Comparison of ENCODE assay signal across 8 cellular contexts in the genomic region with DNA sequence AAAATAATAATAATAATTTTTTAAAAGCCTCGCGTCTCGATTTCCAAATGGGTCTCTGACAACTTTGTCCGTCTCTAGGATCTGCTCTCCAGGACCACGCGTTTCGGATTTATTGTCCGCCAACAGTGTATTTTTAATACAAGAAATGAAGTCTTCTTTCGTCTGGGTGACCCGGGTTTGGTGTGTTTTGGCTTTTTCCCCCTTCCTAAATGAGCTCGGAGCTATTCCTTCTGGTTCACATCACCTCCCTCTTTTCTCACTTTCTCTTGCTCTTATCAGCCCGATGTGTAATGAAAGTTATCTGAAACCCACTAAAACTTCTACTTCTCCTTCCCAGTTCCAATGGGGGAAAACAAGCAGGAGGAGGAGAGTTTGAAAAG.
A peak's percentile ranks its signal among the peaks of the same experiment; 100 is the strongest.
DNase-seq lines count a peak whose midpoint lies in the region; ATAC-seq and TF ChIP-seq lines count a peak whose summit lies in the region.

No MANE protein-coding gene starts in this region.

- peak overlapping the region; percentile 64 for H4K91ac ChIP-seq in IMR-90 (ENCODE audit: insufficient read depth, low read depth, low read length)

- dilution Hi-C loops in IMR-90 (cut with HindIII; ENCODE audit: low sequenced_read_pairs, unreplicated experiment), result no loop called here

- no TSS peak for BruUV-seq in IMR-90 (replicated peaks; lab: Mats Ljungman, UMichigan)

- H2BK20ac ChIP-seq in IMR-90 (ENCODE audit: low read depth, low read length), result peak overlapping the region; percentile 51

- H3K9ac ChIP-seq in BLaER1 (no peak overlapping the region), IMR-90 (ENCODE audit: low read depth, low read length) (peak overlapping the region; percentile 98), mesendoderm (ENCODE audit: low read length) (peak overlapping the region; percentile 20)

- peak overlapping the region; percentile 75 to 98 for H4K8ac ChIP-seq in IMR-90 (ENCODE audit: low read depth in 2 of 2, low read length in 2 of 2)
- peak overlapping the region; percentile 97 for H4K8ac ChIP-seq in mesendoderm (ENCODE audit: low read depth, low read length)

- H3K27me3 ChIP-seq in BLaER1 (peaks cover 83% of the 10 kb centered on the region), IMR-90 (ENCODE audit: control insufficient read depth, insufficient read depth, low read length) (no peaks in the 10 kb centered on the region), mesendoderm (ENCODE audit: insufficient read depth, low read length, poor library complexity) (no peaks in the 10 kb centered on the region)

- in situ Hi-C loops in IMR-90 (cut with MboI; ENCODE audit: low sequenced_read_pairs), result no loop called here

- peaks cover 59% of the 10 kb centered on the region for H4K20me1 ChIP-seq in BLaER1
- H4K20me1 ChIP-seq in IMR-90 (ENCODE audit: insufficient read depth, low read length), result no peaks in the 10 kb centered on the region

- H3K79me1 ChIP-seq in IMR-90 (ENCODE audit: low read depth in 1 of 2, low read length in 2 of 2) (peaks cover 6 to 8% of the 10 kb centered on the region in 2 experiments; a peak in 2 of 4 replicates), mesendoderm (ENCODE audit: low read length) (no peaks in the 10 kb centered on the region)

- POLR2A ChIA-PET in IMR-90 (lab: Charles Lee; ENCODE audit: unreplicated experiment), result interaction anchor here (0.7 kb wide), 1 partner anchor 96 kb away, joined by 4 read pairs; no protein-coding TSS in a partner anchor

- H3K56ac ChIP-seq in IMR-90 (ENCODE audit: extremely low read depth, insufficient read depth, low read length) (peak overlapping the region; percentile 95), mesendoderm (ENCODE audit: low read length) (peak overlapping the region; percentile 37)

- H3K4me1 ChIP-seq in BLaER1 (peaks cover 12% of the 10 kb centered on the region), IMR-90 (ENCODE audit: control insufficient read depth, insufficient read depth, low read length) (peaks cover 2% of the 10 kb centered on the region; the same call in 1 of the 2 replicates), mesendoderm (ENCODE audit: control insufficient read depth, low read depth, low read length) (peaks cover 2% of the 10 kb centered on the region)

- peak overlapping the region; percentile 84 for H2BK5ac ChIP-seq in IMR-90 (ENCODE audit: low read depth, low read length, poor library complexity, severe bottlenecking)
- H2BK5ac ChIP-seq in mesendoderm (ENCODE audit: low read length), result no peak overlapping the region

- DNase-seq in IMR-90 (peak; percentile 6), caudate nucleus (lab: John Stamatoyannopoulos, UW) (no peak), mesendoderm (peak; percentile 87), AG08396 (ENCODE audit: low spot score) (no peak), inferior parietal cortex (ENCODE audit: extremely low spot score) (no peak), SHP77 treated with DMSO at 0.1 percent for 48 hours (lab: John Stamatoyannopoulos, UW) (no peak)

- H3K27ac ChIP-seq in BLaER1 (no peak overlapping the region), IMR-90 (ENCODE audit: insufficient read depth, low read length) (peak overlapping the region; percentile 98), caudate nucleus (ENCODE audit: low read depth, low read length) (peak overlapping the region; percentile 46), mesendoderm (ENCODE audit: low read depth, low read length) (no peak overlapping the region)

- CTCF ChIA-PET in IMR-90 (lab: Yijun Ruan, JAX), result interaction anchor here (0.9 kb wide), 1 partner anchor 522 kb away, joined by 3 read pairs; no protein-coding TSS in a partner anchor

- H3K4me2 ChIP-seq in BLaER1, result peak overlapping the region; percentile 51
- H3K4me2 ChIP-seq in IMR-90 (ENCODE audit: low read depth, low read length), result peak overlapping the region; percentile 79
- H3K4me2 ChIP-seq in mesendoderm (ENCODE audit: low read length), result peak overlapping the region; percentile 52

- H3K14ac ChIP-seq in IMR-90 (replicated peaks; ENCODE audit: low read depth, low read length), result peak overlapping the region; percentile 50

- no peak; the same call in 1 of the 2 replicates for TF ChIP-seq POLR2A in IMR-90 (IDR thresholded peaks at IDR 0.05; ENCODE audit: low read depth, low read length)

- no CpG with 5 or more reads among the region's 12 CpGs for WGBS in IMR-90 (ENCODE audit: extremely low coverage in 2 of 2, insufficient read length in 1 of 2), 2 experiments
- no CpG with 5 or more reads among the region's 12 CpGs for WGBS in mesendoderm (ENCODE audit: extremely low coverage, insufficient coverage, low lambda C conversion rate)

- H2BK15ac ChIP-seq in IMR-90 (ENCODE audit: low read depth, low read length) (peak overlapping the region; percentile 96), mesendoderm (replicated peaks; ENCODE audit: low read depth) (no peak overlapping the region)

- intact Hi-C loops in IMR-90 (cut with micrococcal nuclease), result loop anchor here (1.0 to 2.0 kb wide), 5 partner anchors 106 to 626 kb away; partner anchors contain the start of gene MYNN

- H2AK5ac ChIP-seq in IMR-90 (ENCODE audit: low read depth, low read length) (no peak overlapping the region), mesendoderm (ENCODE audit: low read length) (no peak overlapping the region)

- H3K18ac ChIP-seq in IMR-90 (ENCODE audit: low read depth, low read length), result peak overlapping the region; percentile 82
- H3K18ac ChIP-seq in mesendoderm (ENCODE audit: low read length), result no peak overlapping the region

- H3K9me3 ChIP-seq in BLaER1 (no peaks in the 10 kb centered on the region), IMR-90 (ENCODE audit: control insufficient read depth, insufficient read depth, low read length) (no peaks in the 10 kb centered on the region)

- H3K79me2 ChIP-seq in mesendoderm (ENCODE audit: control insufficient read depth, insufficient read depth, low read length), result no peaks in the 10 kb centered on the region

- H3K4me3 ChIP-seq in BLaER1, result no peak overlapping the region
- peak overlapping the region; percentile 84 for H3K4me3 ChIP-seq in IMR-90 (ENCODE audit: insufficient read depth, low read depth, low read length)
- no peak overlapping the region for H3K4me3 ChIP-seq in mesendoderm (ENCODE audit: low read length)

- TF ChIP-seq CTCF in IMR-90 (conservative IDR thresholded peaks at IDR 0.05; ENCODE audit: low read depth, low read length), result no peak

- H3K23ac ChIP-seq in IMR-90 (ENCODE audit: low read depth, low read length) (peak overlapping the region; percentile 78), mesendoderm (ENCODE audit: low read length) (no peak overlapping the region)

- peak overlapping the region; percentile 43 for H4K5ac ChIP-seq in IMR-90 (ENCODE audit: low read depth, low read length)
- no peak overlapping the region for H4K5ac ChIP-seq in mesendoderm (ENCODE audit: low read length)

- no peak for TF ChIP-seq RAD21 in IMR-90 (IDR thresholded peaks at IDR 0.05; ENCODE audit: low read length)

- ATAC-seq in IMR-90 (ENCODE audit: low read depth) (peak; percentile 23), GM18511 (IDR thresholded peaks at IDR 0.05; ENCODE audit: unreplicated experiment) (no peak)

- H3K4ac ChIP-seq in IMR-90 (ENCODE audit: low read depth, low read length) (peak overlapping the region; percentile 95), mesendoderm (ENCODE audit: low read depth, low read length) (no peak overlapping the region)

- no peaks in the 10 kb centered on the region for H3K9me1 ChIP-seq in IMR-90 (ENCODE audit: insufficient read depth, low read length)

- H2AK9ac ChIP-seq in IMR-90 (replicated peaks; ENCODE audit: low read depth, low read length, poor library complexity), result peak overlapping the region; percentile 6

- peak overlapping the region; percentile 90 for H2AFZ ChIP-seq in IMR-90 (replicated peaks; ENCODE audit: low read length, poor library complexity)

- H3K36me3 ChIP-seq in BLaER1 (no peaks in the 10 kb centered on the region), IMR-90 (ENCODE audit: control insufficient read depth, insufficient read depth, low read length) (no peaks in the 10 kb centered on the region), mesendoderm (ENCODE audit: control insufficient read depth, insufficient read depth, low read length) (no peaks in the 10 kb centered on the region)

- H2BK120ac ChIP-seq in IMR-90 (ENCODE audit: low read depth, low read length) (peak overlapping the region; percentile 79), mesendoderm (ENCODE audit: low read depth, low read length) (no peak overlapping the region)

TF ChIP-seq in IMR-90, 13 proteins besides CTCF, POLR2A, EP300 and RAD21:
- TF ChIP-seq USF2 (IDR thresholded peaks at IDR 0.05; ENCODE audit: low read depth, low read length) (no peak), SMC3 (IDR thresholded peaks at IDR 0.05; ENCODE audit: low read depth, low read length) (no peak), MAFK (IDR thresholded peaks at IDR 0.05; ENCODE audit: low read depth, low read length) (no peak), RFX5 (IDR thresholded peaks at IDR 0.05; ENCODE audit: low read depth, low read length) (no peak), CEBPB (IDR thresholded peaks at IDR 0.05; ENCODE audit: low read depth, low read length) (no peak), BHLHE40 (IDR thresholded peaks at IDR 0.05; ENCODE audit: low read depth, low read length) (no peak), MAZ (IDR thresholded peaks at IDR 0.05; ENCODE audit: borderline replicate concordance, low read depth, low read length) (no peak), MXI1 (IDR thresholded peaks at IDR 0.05; ENCODE audit: borderline replicate concordance, low read depth, low read length) (no peak), CHD1 (IDR thresholded peaks at IDR 0.05; ENCODE audit: low read depth, low read length) (no peak), FOS (IDR thresholded peaks at IDR 0.05; ENCODE audit: low read depth, low read length) (no peak), RCOR1 (IDR thresholded peaks at IDR 0.05; ENCODE audit: insufficient replicate concordance, low read length) (no peak), ELK1 (IDR thresholded peaks at IDR 0.05; ENCODE audit: borderline replicate concordance, low read depth, low read length) (no peak)

Comparison
In these comparisons a context has a peak if more than half of its experiments do, and no peak if none do; other contexts are left out.
1. H3K27ac ChIP-seq: peak in IMR-90 (single experiment) and caudate nucleus (single experiment); none in BLaER1 (single experiment) and mesendoderm (single experiment).
2. DNase-seq: peak in IMR-90 (single experiment) and mesendoderm (single experiment); none in caudate nucleus (0 of 61), AG08396 (single experiment), inferior parietal cortex (single experiment) and SHP77 treated with DMSO at 0.1 percent for 48 hours (single experiment).
3. Peak in every context shown above with its lines, with median percentiles within 50 percentile points of each other: H3K4me2 ChIP-seq.